ENCODE assay signal across 11 cellular contexts in genomic region chr13:40933508-40933907, GRCh38.
DNase-seq lines count a peak whose midpoint lies in the region; ATAC-seq and TF ChIP-seq lines count a peak whose summit lies in the region.
"Had no signal": no experiment of that assay in that cellular context is flagged by ENCODE, and none has a peak within 500 bp of the region (broad histone marks: within the 10 kb centered on the region; RNA-seq: fewer than 3 reads in every experiment).

No MANE protein-coding gene starts in this region.

- ATAC-seq in GM18517 (IDR thresholded peaks at IDR 0.05; ENCODE audit: unreplicated experiment), result peak; percentile 56
- peak; percentile 73 for ATAC-seq in GM21576 (IDR thresholded peaks at IDR 0.05; ENCODE audit: unreplicated experiment)
- peak; percentile 31 for ATAC-seq in naive thymus-derived CD4-positive, alpha-beta T cell
- no peak for ATAC-seq in right lobe of liver
- ATAC-seq in GM21515 (IDR thresholded peaks at IDR 0.05; ENCODE audit: unreplicated experiment), result no peak
- ATAC-seq: PC-3 had no signal

- no peaks in the 10 kb centered on the region for H3K27me3 ChIP-seq in naive thymus-derived CD4-positive, alpha-beta T cell (ENCODE audit: control insufficient read depth in 2 of 2, insufficient read depth in 2 of 2, low read length in 2 of 2)
- H3K27me3 ChIP-seq in right lobe of liver, result no peaks in the 10 kb centered on the region

- H3K9me3 Mint-ChIP-seq in naive thymus-derived CD4-positive, alpha-beta T cell, result no peaks in the 10 kb centered on the region

- peaks cover 0 to 46% (median 6%) of the 10 kb centered on the region in 3 experiments for H3K36me3 ChIP-seq in naive thymus-derived CD4-positive, alpha-beta T cell (ENCODE audit: control insufficient read depth in 2 of 3, insufficient read depth in 3 of 3, low read length in 3 of 3)
- H3K36me3 ChIP-seq in right lobe of liver, result peaks cover 0 to 26% (median 11%) of the 10 kb centered on the region in 4 donors

- no peak for TF ChIP-seq CTCF in right lobe of liver (IDR thresholded peaks at IDR 0.05)

- H3K4me1 ChIP-seq in naive thymus-derived CD4-positive, alpha-beta T cell (ENCODE audit: control insufficient read depth in 2 of 2, insufficient read depth in 2 of 2, low read length in 2 of 2), result peaks cover 3 to 8% of the 10 kb centered on the region in 2 donors
- H3K4me1 ChIP-seq in right lobe of liver, result peaks cover 0 to 10% (median 0%) of the 10 kb centered on the region in 4 donors

- 79% methylated on average over 4 of the region's 4 CpGs for WGBS in right lobe of liver (ENCODE audit: insufficient coverage, low coverage, low lambda C conversion rate, missing lambda C conversion rate)

- DNase-seq in Jurkat, Clone E6-1 (ENCODE audit: low read depth, low spot score), result peak; percentile 79
- DNase-seq in naive thymus-derived CD4-positive, alpha-beta T cell, result peak in 2 of 9 donors; percentile 5 to 13
- DNase-seq in DMS 273 (lab: John Stamatoyannopoulos, UW; ENCODE audit: unreplicated experiment) (no peak), right lobe of liver (no peak), KBM-7 (no peak)
- DNase-seq: activated CD4-positive, alpha-beta T cell treated with anti-CD3 and anti-CD28 coated beads for 4 hours; NCI-H1092; PC-3 had no signal

- CTCF ChIA-PET in naive thymus-derived CD4-positive, alpha-beta T cell (lab: Charles Lee), result no interaction called here

- peaks cover 0 to 48% (median 29%) of the 10 kb centered on the region in 5 donors for H3K36me3 Mint-ChIP-seq in naive thymus-derived CD4-positive, alpha-beta T cell

- no peak for TF ChIP-seq POLR2A in right lobe of liver (IDR thresholded peaks at IDR 0.05)

- in situ Hi-C loops in KBM-7 (cut with MboI; ENCODE audit: low pct_unique_long_range_greater_than_20kb, low sequenced_read_pairs), result no loop called here

- POLR2A ChIA-PET in naive thymus-derived CD4-positive, alpha-beta T cell (lab: Charles Lee), result interaction anchor here (1.2 kb wide), 1 partner anchor 30 kb away, joined by 3 read pairs; no protein-coding TSS in a partner anchor

- H3K4me1 Mint-ChIP-seq in naive thymus-derived CD4-positive, alpha-beta T cell, result peaks cover 12 to 59% (median 48%) of the 10 kb centered on the region in 7 donors

- H3K4me3 Mint-ChIP-seq in naive thymus-derived CD4-positive, alpha-beta T cell, result peak overlapping the region in 6 of 10 donors; percentile 11 to 61 (median 42)

- H3K4me3 ChIP-seq in Jurkat, Clone E6-1 (ENCODE audit: low read length), result no peak overlapping the region
- no peak overlapping the region for H3K4me3 ChIP-seq in naive thymus-derived CD4-positive, alpha-beta T cell (ENCODE audit: low read length)
- no peak overlapping the region for H3K4me3 ChIP-seq in right lobe of liver

- H3K9me3 ChIP-seq in naive thymus-derived CD4-positive, alpha-beta T cell (ENCODE audit: control insufficient read depth in 2 of 3, low read length in 3 of 3), result no peaks in the 10 kb centered on the region
- no peaks in the 10 kb centered on the region for H3K9me3 ChIP-seq in right lobe of liver

- intact Hi-C loops in naive thymus-derived CD4-positive, alpha-beta T cell (cut with micrococcal nuclease), result loop anchor here in 1 of 2 donors (2.0 kb wide), 1 partner anchor 13 kb away; no protein-coding TSS in a partner anchor
- intact Hi-C loops in right lobe of liver (cut with DNase I), result no loop called here

- no peaks in the 10 kb centered on the region for H3K27me3 Mint-ChIP-seq in naive thymus-derived CD4-positive, alpha-beta T cell

- H3K27ac Mint-ChIP-seq in naive thymus-derived CD4-positive, alpha-beta T cell, result peak overlapping the region; percentile 54 to 89 (median 75)

- peak overlapping the region; percentile 6 for H3K27ac ChIP-seq in naive thymus-derived CD4-positive, alpha-beta T cell (ENCODE audit: low read depth, low read length)
- H3K27ac ChIP-seq in right lobe of liver, result no peak overlapping the region

Comparison
In these comparisons a context has a peak if more than half of its experiments do, and no peak if none do; other contexts are left out.
1. ATAC-seq: peak in GM18517 (single experiment), GM21576 (single experiment) and naive thymus-derived CD4-positive, alpha-beta T cell (single experiment); none in right lobe of liver (0 of 4) and GM21515 (single experiment).